2 cellular contexts compared by ENCODE assay signal in the genomic region with DNA sequence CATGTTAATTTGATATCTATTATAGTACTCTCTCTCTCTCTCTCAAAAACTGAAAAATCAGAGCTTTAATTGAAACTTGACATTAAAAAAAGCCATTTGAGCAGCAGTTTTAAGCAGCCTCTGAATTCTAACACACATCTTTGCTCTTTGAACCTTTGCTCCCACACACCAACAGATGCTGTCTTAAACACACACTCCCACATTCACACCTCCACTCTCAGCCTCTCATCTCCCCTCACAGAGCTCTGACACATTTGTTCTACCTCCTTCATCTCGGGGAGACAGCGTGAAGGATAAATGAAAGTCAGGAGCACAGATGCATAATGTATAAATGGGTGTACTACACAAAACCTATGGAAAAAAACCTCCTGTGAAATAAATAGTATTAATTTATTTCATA.
TF ChIP-seq lines count a peak whose summit lies in the region.

No MANE protein-coding gene starts in this region.

TF ChIP-seq in HepG2, 621 proteins besides CTCF, POLR2A, EP300 and RAD21 (continued from another document):
- TF ChIP-seq NPAS2 (CRISPR knock-in tag; IDR thresholded peaks at IDR 0.05; ENCODE audit: borderline replicate concordance) (no peak), TBX3 (IDR thresholded peaks at IDR 0.05; ENCODE audit: borderline replicate concordance) (0 out of 2 replicates have a peak, but pooled peaks have one; percentile 19)

TF ChIP-seq in GM12878, 131 proteins besides CTCF, POLR2A, EP300 and RAD21 (continued from another document):
- TF ChIP-seq CHD2 (IDR thresholded peaks at IDR 0.05; ENCODE audit: borderline replicate concordance, low read depth, low read length) = no peak
